Comparison of ENCODE assay signal across 1 cellular context in genomic region chr16:9112166-9112843, GRCh38.
A peak's percentile ranks its signal among the peaks of the same experiment; 100 is the strongest.
TF ChIP-seq lines count a peak whose summit lies in the region.

No MANE protein-coding gene starts in this region.

TF ChIP-seq in HepG2, 621 proteins besides CTCF, POLR2A, EP300 and RAD21 (continued from another document and continues in another):
- TF ChIP-seq, protein P1, sequence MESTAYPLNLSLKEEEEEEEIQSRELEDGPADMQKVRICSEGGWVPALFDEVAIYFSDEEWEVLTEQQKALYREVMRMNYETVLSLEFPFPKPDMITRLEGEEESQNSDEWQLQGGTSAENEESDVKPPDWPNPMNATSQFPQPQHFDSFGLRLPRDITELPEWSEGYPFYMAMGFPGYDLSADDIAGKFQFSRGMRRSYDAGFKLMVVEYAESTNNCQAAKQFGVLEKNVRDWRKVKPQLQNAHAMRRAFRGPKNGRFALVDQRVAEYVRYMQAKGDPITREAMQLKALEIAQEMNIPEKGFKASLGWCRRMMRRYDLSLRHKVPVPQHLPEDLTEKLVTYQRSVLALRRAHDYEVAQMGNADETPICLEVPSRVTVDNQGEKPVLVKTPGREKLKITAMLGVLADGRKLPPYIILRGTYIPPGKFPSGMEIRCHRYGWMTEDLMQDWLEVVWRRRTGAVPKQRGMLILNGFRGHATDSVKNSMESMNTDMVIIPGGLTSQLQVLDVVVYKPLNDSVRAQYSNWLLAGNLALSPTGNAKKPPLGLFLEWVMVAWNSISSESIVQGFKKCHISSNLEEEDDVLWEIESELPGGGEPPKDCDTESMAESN (CRISPR knock-in tag; conservative IDR thresholded peaks at IDR 0.05), result peak; percentile 65; the same call in 1 of the 2 replicates
- TF ChIP-seq, protein P2, sequence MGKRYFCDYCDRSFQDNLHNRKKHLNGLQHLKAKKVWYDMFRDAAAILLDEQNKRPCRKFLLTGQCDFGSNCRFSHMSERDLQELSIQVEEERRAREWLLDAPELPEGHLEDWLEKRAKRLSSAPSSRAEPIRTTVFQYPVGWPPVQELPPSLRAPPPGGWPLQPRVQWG (CRISPR knock-in tag; IDR thresholded peaks at IDR 0.05; ENCODE audit: borderline replicate concordance, low read depth), result no peak
- TF ChIP-seq TBX2 (CRISPR knock-in tag; IDR thresholded peaks at IDR 0.05; ENCODE audit: borderline replicate concordance) (no peak), CSRNP2 (CRISPR knock-in tag; conservative IDR thresholded peaks at IDR 0.05; ENCODE audit: low read depth) (no peak), ZNF407 (CRISPR knock-in tag; IDR thresholded peaks at IDR 0.05; ENCODE audit: not compliant biosample characterization) (peak; percentile 37), RXRB (CRISPR knock-in tag; IDR thresholded peaks at IDR 0.05; ENCODE audit: borderline replicate concordance) (no peak), CEBPG (CRISPR knock-in tag; IDR thresholded peaks at IDR 0.05) (peak; percentile 86), ZNF746 (CRISPR knock-in tag; IDR thresholded peaks at IDR 0.05) (no peak), ZFP90 (CRISPR knock-in tag; IDR thresholded peaks at IDR 0.05; ENCODE audit: borderline replicate concordance) (no peak), TOPORS (CRISPR knock-in tag; IDR thresholded peaks at IDR 0.05) (no peak), BCLAF1 (IDR thresholded peaks at IDR 0.05) (no peak), SOX6 (IDR thresholded peaks at IDR 0.05) (no peak), SOX6 (CRISPR knock-in tag; IDR thresholded peaks at IDR 0.05) (0 out of 2 replicates have a peak, but pooled peaks have one; percentile 41), ZNF629 (CRISPR knock-in tag; conservative IDR thresholded peaks at IDR 0.05) (no peak), TBP (CRISPR knock-in tag; IDR thresholded peaks at IDR 0.05) (no peak), ZNF720 (CRISPR knock-in tag; IDR thresholded peaks at IDR 0.05) (no peak)
- TF ChIP-seq, protein P3, sequence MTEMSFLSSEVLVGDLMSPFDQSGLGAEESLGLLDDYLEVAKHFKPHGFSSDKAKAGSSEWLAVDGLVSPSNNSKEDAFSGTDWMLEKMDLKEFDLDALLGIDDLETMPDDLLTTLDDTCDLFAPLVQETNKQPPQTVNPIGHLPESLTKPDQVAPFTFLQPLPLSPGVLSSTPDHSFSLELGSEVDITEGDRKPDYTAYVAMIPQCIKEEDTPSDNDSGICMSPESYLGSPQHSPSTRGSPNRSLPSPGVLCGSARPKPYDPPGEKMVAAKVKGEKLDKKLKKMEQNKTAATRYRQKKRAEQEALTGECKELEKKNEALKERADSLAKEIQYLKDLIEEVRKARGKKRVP (CRISPR knock-in tag; IDR thresholded peaks at IDR 0.05), result peak; percentile 20 to 87; a peak in 2 of 4 replicates
- TF ChIP-seq, protein P4, sequence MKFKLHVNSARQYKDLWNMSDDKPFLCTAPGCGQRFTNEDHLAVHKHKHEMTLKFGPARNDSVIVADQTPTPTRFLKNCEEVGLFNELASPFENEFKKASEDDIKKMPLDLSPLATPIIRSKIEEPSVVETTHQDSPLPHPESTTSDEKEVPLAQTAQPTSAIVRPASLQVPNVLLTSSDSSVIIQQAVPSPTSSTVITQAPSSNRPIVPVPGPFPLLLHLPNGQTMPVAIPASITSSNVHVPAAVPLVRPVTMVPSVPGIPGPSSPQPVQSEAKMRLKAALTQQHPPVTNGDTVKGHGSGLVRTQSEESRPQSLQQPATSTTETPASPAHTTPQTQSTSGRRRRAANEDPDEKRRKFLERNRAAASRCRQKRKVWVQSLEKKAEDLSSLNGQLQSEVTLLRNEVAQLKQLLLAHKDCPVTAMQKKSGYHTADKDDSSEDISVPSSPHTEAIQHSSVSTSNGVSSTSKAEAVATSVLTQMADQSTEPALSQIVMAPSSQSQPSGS (CRISPR knock-in tag; IDR thresholded peaks at IDR 0.05), result 0 out of 2 replicates have a peak, but pooled peaks have one; percentile 5
- TF ChIP-seq, protein P5, sequence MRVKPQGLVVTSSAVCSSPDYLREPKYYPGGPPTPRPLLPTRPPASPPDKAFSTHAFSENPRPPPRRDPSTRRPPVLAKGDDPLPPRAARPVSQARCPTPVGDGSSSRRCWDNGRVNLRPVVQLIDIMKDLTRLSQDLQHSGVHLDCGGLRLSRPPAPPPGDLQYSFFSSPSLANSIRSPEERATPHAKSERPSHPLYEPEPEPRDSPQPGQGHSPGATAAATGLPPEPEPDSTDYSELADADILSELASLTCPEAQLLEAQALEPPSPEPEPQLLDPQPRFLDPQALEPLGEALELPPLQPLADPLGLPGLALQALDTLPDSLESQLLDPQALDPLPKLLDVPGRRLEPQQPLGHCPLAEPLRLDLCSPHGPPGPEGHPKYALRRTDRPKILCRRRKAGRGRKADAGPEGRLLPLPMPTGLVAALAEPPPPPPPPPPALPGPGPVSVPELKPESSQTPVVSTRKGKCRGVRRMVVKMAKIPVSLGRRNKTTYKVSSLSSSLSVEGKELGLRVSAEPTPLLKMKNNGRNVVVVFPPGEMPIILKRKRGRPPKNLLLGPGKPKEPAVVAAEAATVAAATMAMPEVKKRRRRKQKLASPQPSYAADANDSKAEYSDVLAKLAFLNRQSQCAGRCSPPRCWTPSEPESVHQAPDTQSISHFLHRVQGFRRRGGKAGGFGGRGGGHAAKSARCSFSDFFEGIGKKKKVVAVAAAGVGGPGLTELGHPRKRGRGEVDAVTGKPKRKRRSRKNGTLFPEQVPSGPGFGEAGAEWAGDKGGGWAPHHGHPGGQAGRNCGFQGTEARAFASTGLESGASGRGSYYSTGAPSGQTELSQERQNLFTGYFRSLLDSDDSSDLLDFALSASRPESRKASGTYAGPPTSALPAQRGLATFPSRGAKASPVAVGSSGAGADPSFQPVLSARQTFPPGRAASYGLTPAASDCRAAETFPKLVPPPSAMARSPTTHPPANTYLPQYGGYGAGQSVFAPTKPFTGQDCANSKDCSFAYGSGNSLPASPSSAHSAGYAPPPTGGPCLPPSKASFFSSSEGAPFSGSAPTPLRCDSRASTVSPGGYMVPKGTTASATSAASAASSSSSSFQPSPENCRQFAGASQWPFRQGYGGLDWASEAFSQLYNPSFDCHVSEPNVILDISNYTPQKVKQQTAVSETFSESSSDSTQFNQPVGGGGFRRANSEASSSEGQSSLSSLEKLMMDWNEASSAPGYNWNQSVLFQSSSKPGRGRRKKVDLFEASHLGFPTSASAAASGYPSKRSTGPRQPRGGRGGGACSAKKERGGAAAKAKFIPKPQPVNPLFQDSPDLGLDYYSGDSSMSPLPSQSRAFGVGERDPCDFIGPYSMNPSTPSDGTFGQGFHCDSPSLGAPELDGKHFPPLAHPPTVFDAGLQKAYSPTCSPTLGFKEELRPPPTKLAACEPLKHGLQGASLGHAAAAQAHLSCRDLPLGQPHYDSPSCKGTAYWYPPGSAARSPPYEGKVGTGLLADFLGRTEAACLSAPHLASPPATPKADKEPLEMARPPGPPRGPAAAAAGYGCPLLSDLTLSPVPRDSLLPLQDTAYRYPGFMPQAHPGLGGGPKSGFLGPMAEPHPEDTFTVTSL (CRISPR knock-in tag; IDR thresholded peaks at IDR 0.05; ENCODE audit: borderline replicate concordance), result 0 out of 2 replicates have a peak, but pooled peaks have one; percentile 34
- TF ChIP-seq, protein P6, sequence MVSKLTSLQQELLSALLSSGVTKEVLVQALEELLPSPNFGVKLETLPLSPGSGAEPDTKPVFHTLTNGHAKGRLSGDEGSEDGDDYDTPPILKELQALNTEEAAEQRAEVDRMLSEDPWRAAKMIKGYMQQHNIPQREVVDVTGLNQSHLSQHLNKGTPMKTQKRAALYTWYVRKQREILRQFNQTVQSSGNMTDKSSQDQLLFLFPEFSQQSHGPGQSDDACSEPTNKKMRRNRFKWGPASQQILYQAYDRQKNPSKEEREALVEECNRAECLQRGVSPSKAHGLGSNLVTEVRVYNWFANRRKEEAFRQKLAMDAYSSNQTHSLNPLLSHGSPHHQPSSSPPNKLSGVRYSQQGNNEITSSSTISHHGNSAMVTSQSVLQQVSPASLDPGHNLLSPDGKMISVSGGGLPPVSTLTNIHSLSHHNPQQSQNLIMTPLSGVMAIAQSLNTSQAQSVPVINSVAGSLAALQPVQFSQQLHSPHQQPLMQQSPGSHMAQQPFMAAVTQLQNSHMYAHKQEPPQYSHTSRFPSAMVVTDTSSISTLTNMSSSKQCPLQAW (CRISPR knock-in tag; IDR thresholded peaks at IDR 0.05), result peak; percentile 31; the same call in 1 of the 2 replicates
